ENCODE assay signal across 11 cellular contexts in genomic region chr3:48738926-48739616, GRCh38. TPM values are rescaled to one million over a fixed set of nuclear protein-coding genes. Genes with fewer than 3 reads are reported as not detected.
DNase-seq lines count a peak whose midpoint lies in the region; ATAC-seq and TF ChIP-seq lines count a peak whose summit lies in the region.
"Had no signal": no experiment of that assay in that cellular context is flagged by ENCODE, and none has a peak within 500 bp of the region (broad histone marks: within the 10 kb centered on the region; RNA-seq: fewer than 3 reads in every experiment).

No MANE protein-coding gene starts in this region.

- peak overlapping the region; percentile 35 to 50 for H3K9ac ChIP-seq in mucosa of rectum (ENCODE audit: low read depth in 1 of 2, low read length in 2 of 2)

- H3K4me3 ChIP-seq in RWPE2 (ENCODE audit: severe bottlenecking) (no peak overlapping the region), esophagus squamous epithelium (no peak overlapping the region), mucosa of rectum (ENCODE audit: low read length in 2 of 2) (peak overlapping the region; percentile 28 to 65), tibial nerve (no peak overlapping the region)
- H3K4me3 ChIP-seq: MG63 had no signal

- H3K9me3 ChIP-seq in RWPE2 (ENCODE audit: severe bottlenecking), result no peaks in the 10 kb centered on the region
- H3K9me3 ChIP-seq in esophagus squamous epithelium, result no peaks in the 10 kb centered on the region
- no peaks in the 10 kb centered on the region for H3K9me3 ChIP-seq in mucosa of rectum (ENCODE audit: control insufficient read depth in 2 of 2, low read length in 2 of 2)
- no peaks in the 10 kb centered on the region for H3K9me3 ChIP-seq in tibial nerve
- H3K9me3 ChIP-seq: MG63 had no signal

- TF ChIP-seq CTCF in RWPE2 (IDR thresholded peaks at IDR 0.05; ENCODE audit: poor library complexity, severe bottlenecking), result no peak
- TF ChIP-seq CTCF in esophagus squamous epithelium (IDR thresholded peaks at IDR 0.05), result no peak
- no peak for TF ChIP-seq CTCF in tibial nerve (IDR thresholded peaks at IDR 0.05)
- TF ChIP-seq CTCF in GM10266 (IDR thresholded peaks at IDR 0.05; ENCODE audit: control insufficient read depth, insufficient read depth, low read depth, missing control alignments), result no peak

- intact Hi-C loops in esophagus squamous epithelium (cut with DNase I), result no loop called here

- no peak overlapping the region for H3K27ac ChIP-seq in RWPE2 (ENCODE audit: poor library complexity, severe bottlenecking)
- H3K27ac ChIP-seq in esophagus squamous epithelium, result peak overlapping the region; percentile 66 to 84 (median 73)
- peak overlapping the region; percentile 76 to 91 for H3K27ac ChIP-seq in mucosa of rectum (ENCODE audit: low read depth in 2 of 2, low read length in 2 of 2)
- H3K27ac ChIP-seq in tibial nerve, result peak overlapping the region; percentile 71 to 87 (median 82)
- H3K27ac ChIP-seq: foreskin keratinocyte, HL-60 had no signal

- TF ChIP-seq EP300 in tibial nerve (IDR thresholded peaks at IDR 0.05), result no peak

- WGBS in esophagus squamous epithelium, 2 donors, result 33 to 38% methylated on average over 4 of the region's 9 CpGs
- 62 to 78% methylated on average over 8 to 9 of the region's 9 CpGs for WGBS in tibial nerve, 2 donors

- DNase-seq in RWPE2 (ENCODE audit: low spot score) (no peak), esophagus squamous epithelium (lab: John Stamatoyannopoulos, UW) (no peak), tibial nerve (ENCODE audit: low spot score in 2 of 2) (no peak), GM10266 (ENCODE audit: extremely low spot score) (no peak), CD1c-positive myeloid dendritic cell (ENCODE audit: extremely low spot score) (no peak), NAMALWA (ENCODE audit: low spot score) (no peak), activated gamma-delta T cell (lab: John Stamatoyannopoulos, UW) (no peak)

- TF ChIP-seq POLR2A in esophagus squamous epithelium (IDR thresholded peaks at IDR 0.05), result no peak
- TF ChIP-seq POLR2A in tibial nerve (IDR thresholded peaks at IDR 0.05), result no peak

- H3K36me3 ChIP-seq in RWPE2 (ENCODE audit: low read depth) (no peaks in the 10 kb centered on the region), esophagus squamous epithelium (no peaks in the 10 kb centered on the region), mucosa of rectum (ENCODE audit: control insufficient read depth in 2 of 2, insufficient read depth in 2 of 2, low read length in 2 of 2) (no peaks in the 10 kb centered on the region), tibial nerve (no peaks in the 10 kb centered on the region)
- H3K36me3 ChIP-seq: MG63 had no signal

- peaks cover 4% of the 10 kb centered on the region for H3K4me1 ChIP-seq in RWPE2 (ENCODE audit: insufficient read depth, poor library complexity, severe bottlenecking)
- H3K4me1 ChIP-seq in esophagus squamous epithelium, result peaks cover 34 to 79% (median 43%) of the 10 kb centered on the region in 3 donors
- H3K4me1 ChIP-seq in mucosa of rectum (ENCODE audit: control insufficient read depth in 2 of 2, insufficient read depth in 2 of 2, low read length in 2 of 2), result peaks cover 39 to 44% of the 10 kb centered on the region in 2 donors
- peaks cover 0 to 69% (median 35%) of the 10 kb centered on the region in 4 donors for H3K4me1 ChIP-seq in tibial nerve
- H3K4me1 ChIP-seq: foreskin keratinocyte had no signal

- H3K27me3 ChIP-seq in RWPE2 (ENCODE audit: insufficient read depth, poor library complexity, severe bottlenecking), result no peaks in the 10 kb centered on the region
- no peaks in the 10 kb centered on the region for H3K27me3 ChIP-seq in esophagus squamous epithelium
- no peaks in the 10 kb centered on the region for H3K27me3 ChIP-seq in mucosa of rectum (ENCODE audit: control insufficient read depth in 2 of 2, insufficient read depth in 2 of 2, low read length in 2 of 2)
- H3K27me3 ChIP-seq in tibial nerve, result no peaks in the 10 kb centered on the region
- H3K27me3 ChIP-seq: foreskin keratinocyte, MG63 had no signal

- ATAC-seq in RWPE2 (ENCODE audit: low read depth), result peak; percentile 15; the same call in 1 of the 3 replicates

RNA-seq across cellular contexts. Expression of gene IP6K2, which starts 22.1 kb away (rescaled TPM):
- total RNA-seq in esophagus squamous epithelium, result 10 to 100 TPM; 52.1 to 94.6 (median 67.9) TPM
- 100 to 1,000 TPM; 130 to 202 (median 171) TPM for total RNA-seq in tibial nerve

RNA-seq across cellular contexts. Expression of gene NCKIPSD, which starts 53.4 kb away (rescaled TPM):
- total RNA-seq in esophagus squamous epithelium (10 to 100 TPM; 12.4 to 16.8 (median 15.0) TPM), tibial nerve (10 to 100 TPM; 32.4 to 88.5 (median 51.8) TPM)

Comparison
In these comparisons a context has a peak if more than half of its experiments do, and no peak if none do; other contexts are left out.
1. H3K4me3 ChIP-seq: peak in mucosa of rectum (2 of 2); none in RWPE2 (single experiment), esophagus squamous epithelium (0 of 4) and tibial nerve (0 of 4).